ENCODE assay signal across 28 cellular contexts in genomic region chr10:22990443-22990842, GRCh38.
"Had no signal": no experiment of that assay in that cellular context is flagged by ENCODE, and none has a peak within 500 bp of the region (broad histone marks: within the 10 kb centered on the region; RNA-seq: fewer than 3 reads in every experiment).

No MANE protein-coding gene starts in this region.

- H3K36me3 ChIP-seq: neural progenitor cell, ovary, right lobe of liver, sigmoid colon, stomach, thoracic aorta, thyroid gland, tibial nerve, upper lobe of left lung, vagina had no signal

- H3K27me3 ChIP-seq: neural progenitor cell, ovary, right lobe of liver, sigmoid colon, thyroid gland, upper lobe of left lung, vagina had no signal

- H3K9ac ChIP-seq: neural progenitor cell, parathyroid adenoma had no signal

- DNase-seq: naive thymus-derived CD8-positive, alpha-beta T cell; occipital lobe; ovary; posterior cingulate gyrus; psoas muscle; right cardiac atrium; right lobe of liver; sigmoid colon; small intestine; stimulated activated CD4-positive, alpha-beta T cell treated with anti-CD3 and anti-CD28 coated beads, Interleukin-15, amount 100 ng/mL, for 24 hours; stimulated activated CD4-positive, alpha-beta T cell treated with anti-CD3 and anti-CD28 coated beads, Interleukin-2, amount 100 ng/mL, for 24 hours; stimulated activated CD4-positive, alpha-beta T cell treated with anti-CD3 and anti-CD28 coated beads, Interleukin-2, amount 100 ng/mL, for 48 hours; stimulated activated CD4-positive, alpha-beta T cell treated with anti-CD3 and anti-CD28 coated beads, Interleukin-4, amount 100 ng/mL, for 24 hours; stimulated activated naive B cell treated with anti-CD40 and anti-IgM and Interleukin-4, amounts not matched to agents 10 μg/mL and 1 μg/mL and 100 μg/mL, for 72 hours; stimulated activated naive CD4-positive, alpha-beta T cell treated with Interleukin-2 at 50 U/mL for 16 hours; stomach; thyroid gland; trophoblast cell; upper lobe of left lung had no signal

- H3K4me3 ChIP-seq: neural progenitor cell, ovary, psoas muscle, right lobe of liver, sigmoid colon, stomach, thoracic aorta, thyroid gland, tibial nerve, upper lobe of left lung, vagina had no signal

- ATAC-seq: naive thymus-derived CD8-positive, alpha-beta T cell; natural killer cell treated with Interleukin-12 subunit alpha and Interleukin-12 subunit beta and Interleukin-15 and Interleukin-18, amount 100 ng/mL, for 72 hours; psoas muscle; right cardiac atrium; right lobe of liver; stimulated activated effector memory CD8-positive, alpha-beta T cell treated with anti-CD3 and anti-CD28 coated beads, Interleukin-12 subunit alpha, Interleukin-12 subunit beta, amount 100 ng/mL, for 72 hours; stimulated activated naive B cell treated with anti-CD40 and anti-IgM and Interleukin-4, amounts not matched to agents 10 μg/mL and 1 μg/mL and 100 μg/mL, for 72 hours had no signal

- H3K27me3 Mint-ChIP-seq: progenitor cell of endocrine pancreas had no signal

- H2AFZ ChIP-seq: neural progenitor cell, parathyroid adenoma had no signal

- H3K4me2 ChIP-seq: neural progenitor cell had no signal

- H3K79me2 ChIP-seq: parathyroid adenoma had no signal

- H3K9me3 Mint-ChIP-seq: naive thymus-derived CD8-positive, alpha-beta T cell; natural killer cell treated with Interleukin-12 subunit alpha and Interleukin-12 subunit beta and Interleukin-15 and Interleukin-18, amount 100 ng/mL, for 72 hours; neural progenitor cell; stimulated activated effector memory CD8-positive, alpha-beta T cell treated with anti-CD3 and anti-CD28 coated beads, Interleukin-12 subunit alpha, Interleukin-12 subunit beta, amount 100 ng/mL, for 72 hours; stimulated activated naive B cell treated with anti-CD40 and anti-IgM and Interleukin-4, amounts not matched to agents 10 μg/mL and 1 μg/mL and 100 μg/mL, for 72 hours; stimulated activated naive CD8-positive, alpha-beta T cell treated with anti-CD3 and anti-CD28 coated beads, Interleukin-15, Interleukin-2, amounts not matched to agents 100 ng/mL and 50 ng/mL, for 24 hours had no signal

- H3K36me3 Mint-ChIP-seq: naive thymus-derived CD8-positive, alpha-beta T cell; natural killer cell treated with Interleukin-12 subunit alpha and Interleukin-12 subunit beta and Interleukin-15 and Interleukin-18, amount 100 ng/mL, for 72 hours; neural progenitor cell; stimulated activated effector memory CD8-positive, alpha-beta T cell treated with anti-CD3 and anti-CD28 coated beads, Interleukin-12 subunit alpha, Interleukin-12 subunit beta, amount 100 ng/mL, for 72 hours; stimulated activated naive B cell treated with anti-CD40 and anti-IgM and Interleukin-4, amounts not matched to agents 10 μg/mL and 1 μg/mL and 100 μg/mL, for 72 hours had no signal

- H3K27ac ChIP-seq: neural progenitor cell, ovary, parathyroid adenoma, psoas muscle, right lobe of liver, sigmoid colon, stomach, thoracic aorta, thyroid gland, tibial nerve, upper lobe of left lung, vagina had no signal

- H3K4me3 Mint-ChIP-seq: naive thymus-derived CD8-positive, alpha-beta T cell; natural killer cell treated with Interleukin-12 subunit alpha and Interleukin-12 subunit beta and Interleukin-15 and Interleukin-18, amount 100 ng/mL, for 72 hours; neural progenitor cell; stimulated activated effector memory CD8-positive, alpha-beta T cell treated with anti-CD3 and anti-CD28 coated beads, Interleukin-12 subunit alpha, Interleukin-12 subunit beta, amount 100 ng/mL, for 72 hours; stimulated activated naive B cell treated with anti-CD40 and anti-IgM and Interleukin-4, amounts not matched to agents 10 μg/mL and 1 μg/mL and 100 μg/mL, for 72 hours; stimulated activated naive CD8-positive, alpha-beta T cell treated with anti-CD3 and anti-CD28 coated beads, Interleukin-15, Interleukin-2, amounts not matched to agents 100 ng/mL and 50 ng/mL, for 24 hours had no signal

- H3K4me1 Mint-ChIP-seq: stimulated activated effector memory CD8-positive, alpha-beta T cell treated with anti-CD3 and anti-CD28 coated beads, Interleukin-12 subunit alpha, Interleukin-12 subunit beta, amount 100 ng/mL, for 72 hours had no signal

- H3K4me1 ChIP-seq: neural progenitor cell, parathyroid adenoma, psoas muscle, vagina had no signal

- H3K27ac Mint-ChIP-seq: natural killer cell treated with Interleukin-12 subunit alpha and Interleukin-12 subunit beta and Interleukin-15 and Interleukin-18, amount 100 ng/mL, for 72 hours; neural progenitor cell; progenitor cell of endocrine pancreas; stimulated activated effector memory CD8-positive, alpha-beta T cell treated with anti-CD3 and anti-CD28 coated beads, Interleukin-12 subunit alpha, Interleukin-12 subunit beta, amount 100 ng/mL, for 72 hours; stimulated activated naive B cell treated with anti-CD40 and anti-IgM and Interleukin-4, amounts not matched to agents 10 μg/mL and 1 μg/mL and 100 μg/mL, for 72 hours; stimulated activated naive CD8-positive, alpha-beta T cell treated with anti-CD3 and anti-CD28 coated beads, Interleukin-15, Interleukin-2, amounts not matched to agents 100 ng/mL and 50 ng/mL, for 24 hours had no signal

- H3K9me3 ChIP-seq: ovary, psoas muscle, right lobe of liver, sigmoid colon, stomach, thoracic aorta, thyroid gland, tibial nerve, upper lobe of left lung, vagina had no signal
